ENCODE assay signal across 9 cellular contexts in genomic region chr1:179105393-179105792, GRCh38. TPM values are rescaled to one million over a fixed set of nuclear protein-coding genes. Genes with fewer than 3 reads are reported as not detected.
DNase-seq lines count a peak whose midpoint lies in the region; ATAC-seq, FAIRE-seq and TF ChIP-seq lines count a peak whose summit lies in the region.
"Had no signal": no experiment of that assay in that cellular context is flagged by ENCODE, and none has a peak within 500 bp of the region (broad histone marks: within the 10 kb centered on the region; RNA-seq: fewer than 3 reads in every experiment).

No MANE protein-coding gene starts in this region.

- peak; percentile 51; the same call in 2 of the 3 replicates for TF ChIP-seq CTCF in GM12872 (IDR thresholded peaks at IDR 0.05; ENCODE audit: insufficient read depth, low read depth, low read length)
- peak; percentile 88 for TF ChIP-seq CTCF in endodermal cell (conservative IDR thresholded peaks at IDR 0.05)
- peak in 1 of 4 donors; percentile 28 for TF ChIP-seq CTCF in pancreas (IDR thresholded peaks at IDR 0.05)

- H3K27ac Mint-ChIP-seq in endodermal cell = no peak overlapping the region

- no peaks in the 10 kb centered on the region for H3K9me3 ChIP-seq in endodermal cell (ENCODE audit: control insufficient read depth, low read length)
- H3K9me3 ChIP-seq in pancreas = no peaks in the 10 kb centered on the region
- H3K9me3 ChIP-seq: upper lobe of left lung had no signal

- peak in 3 of 4 donors; percentile 74 to 79 (median 79) for ATAC-seq in pancreas

- H3K9me3 Mint-ChIP-seq in endodermal cell = no peaks in the 10 kb centered on the region

- intact Hi-C loops in pancreas (cut with DNase I) = no loop called here

- H3K4me3 Mint-ChIP-seq in endodermal cell = no peak overlapping the region

- peaks cover 9% of the 10 kb centered on the region for H3K4me1 Mint-ChIP-seq in endodermal cell

- H3K27ac ChIP-seq in endodermal cell (ENCODE audit: low read depth, low read length) (no peak overlapping the region), pancreas (no peak overlapping the region)
- H3K27ac ChIP-seq: upper lobe of left lung had no signal

- FAIRE-seq in pancreas (lab: Jason Lieb, UNC) = no peak

- peaks cover 31% of the 10 kb centered on the region for H3K36me3 Mint-ChIP-seq in endodermal cell (ENCODE audit: low read depth)

- DNase-seq in NCI-H510A (lab: John Stamatoyannopoulos, UW) (peak; percentile 41), endodermal cell (peak; percentile 89), pancreas (no peak), cortex of kidney (lab: John Stamatoyannopoulos, UW) (no peak)
- DNase-seq in stimulated activated CD4-positive, alpha-beta T cell treated with anti-CD3 and anti-CD28 coated beads, Interleukin-12 subunit alpha, Interleukin-12 subunit beta, amount 100 ng/mL, for 4 hours = no peak
- no peak for DNase-seq in activated CD4-positive, alpha-beta T cell treated with anti-CD3 and anti-CD28 coated beads, Interleukin-2, amount 50 U/mL, for 4 hours
- DNase-seq: NCI-H1092 had no signal

- 41 to 58% methylated on average over 4 to 7 of the region's 7 CpGs for WGBS in endodermal cell (ENCODE audit: insufficient coverage in 1 of 2, insufficient read length in 1 of 2), 2 experiments
- 55 to 66% methylated on average over 7 of the region's 7 CpGs for WGBS in pancreas, 2 donors

- H3K36me3 ChIP-seq in endodermal cell (ENCODE audit: control insufficient read depth, insufficient read depth, low read length) (peaks cover 47% of the 10 kb centered on the region), pancreas (peaks cover 0 to 36% (median 11%) of the 10 kb centered on the region in 3 donors)

- H3K27me3 Mint-ChIP-seq in endodermal cell (ENCODE audit: insufficient read depth) = no peaks in the 10 kb centered on the region

- H3K9ac ChIP-seq in endodermal cell (ENCODE audit: extremely low read depth, low read length, poor library complexity, severe bottlenecking) = no peak overlapping the region

- H3K4me1 ChIP-seq in endodermal cell (ENCODE audit: control insufficient read depth, insufficient read depth, low read length) (no peaks in the 10 kb centered on the region), pancreas (no peaks in the 10 kb centered on the region)

- H3K27me3 ChIP-seq in endodermal cell (ENCODE audit: control insufficient read depth, insufficient read depth, low read length, poor library complexity, severe bottlenecking) (no peaks in the 10 kb centered on the region), pancreas (no peaks in the 10 kb centered on the region)
- H3K27me3 ChIP-seq: upper lobe of left lung had no signal

- no peak overlapping the region for H3K4me3 ChIP-seq in endodermal cell (ENCODE audit: low read length)
- no peak overlapping the region for H3K4me3 ChIP-seq in pancreas
- H3K4me3 ChIP-seq: upper lobe of left lung had no signal

RNA-seq across cellular contexts. Expression of gene TOR3A, which starts 23.5 kb away (rescaled TPM):
- total RNA-seq in endodermal cell (10 to 100 TPM; 23.4 to 24.7 TPM), pancreas (10 to 100 TPM in 5 of 6 donors, 1 to 10 TPM in 1; 8.3 to 16.3 (median 13.1) TPM)
- polyA plus RNA-seq in endodermal cell (2013, experiment 1 of 2) = 13.7 TPM
- polyA plus RNA-seq in endodermal cell (2013, experiment 2 of 2) = 11.6 TPM
- 10 to 100 TPM in 1 of 2 donors, 1 to 10 TPM in 1; 8.7 to 20.0 TPM for polyA plus RNA-seq in pancreas

Comparison
In these comparisons a context has a peak if more than half of its experiments do, and no peak if none do; other contexts are left out.
1. DNase-seq: peak in NCI-H510A (single experiment) and endodermal cell (single experiment); none in pancreas (0 of 6), cortex of kidney (single experiment), stimulated activated CD4-positive, alpha-beta T cell treated with anti-CD3 and anti-CD28 coated beads, Interleukin-12 subunit alpha, Interleukin-12 subunit beta, amount 100 ng/mL, for 4 hours (single experiment) and activated CD4-positive, alpha-beta T cell treated with anti-CD3 and anti-CD28 coated beads, Interleukin-2, amount 50 U/mL, for 4 hours (0 of 2).